8 cellular contexts compared by ENCODE assay signal in the genomic region with DNA sequence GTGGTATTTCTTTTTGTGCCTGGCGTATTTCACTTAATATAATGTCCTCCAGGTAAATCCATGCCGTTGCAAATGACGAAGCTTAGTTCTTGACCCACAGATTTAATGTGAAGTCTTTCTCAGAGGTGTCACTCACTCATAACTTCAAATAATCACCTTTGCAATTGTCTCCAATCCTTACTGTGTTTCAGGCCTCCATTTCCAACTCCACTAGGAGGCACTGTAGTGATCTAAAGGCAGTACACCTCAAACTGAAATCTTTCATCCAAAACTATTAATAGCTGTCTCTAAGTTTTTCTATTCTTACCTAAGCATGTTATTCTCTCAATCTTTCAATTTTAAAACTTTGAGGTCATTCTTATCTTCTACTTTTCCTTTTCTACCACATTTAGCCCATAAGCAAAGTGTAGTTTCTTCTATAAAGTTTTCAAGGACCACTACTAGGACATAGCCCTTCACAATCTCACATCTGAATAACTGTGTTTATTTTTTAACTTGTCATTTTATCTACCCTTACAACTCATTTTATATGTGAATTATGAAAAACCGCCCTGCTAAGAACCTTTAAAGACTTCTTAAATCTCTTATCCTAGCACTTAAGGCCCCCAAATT. TPM values are rescaled to one million over a fixed set of nuclear protein-coding genes. Genes with fewer than 3 reads are reported as not detected.
A peak's percentile ranks its signal among the peaks of the same experiment; 100 is the strongest.
DNase-seq lines count a peak whose midpoint lies in the region; ATAC-seq and TF ChIP-seq lines count a peak whose summit lies in the region.

No MANE protein-coding gene starts in this region.

- no peak overlapping the region for H2BK15ac ChIP-seq in IMR-90 (ENCODE audit: low read depth, low read length)

- H3K4me3 Mint-ChIP-seq in activated T-helper 1 cell treated with anti-CD3 and anti-CD28 coated beads, Interleukin-12 subunit alpha, Interleukin-12 subunit beta, Interleukin-2, Interleukin-4 antibody, amounts not matched to agents 30 ng/mL and 10 ng/mL and 1 ng/mL, durations not matched to agents 14 hours and 24 hours and 36 hours = no peak overlapping the region

- TF ChIP-seq RAD21 in IMR-90 (IDR thresholded peaks at IDR 0.05; ENCODE audit: low read length) = peak; percentile 59

- no TSS peak for BruUV-seq in IMR-90 (replicated peaks; lab: Mats Ljungman, UMichigan)

- H3K9me3 ChIP-seq in IMR-90 (ENCODE audit: control insufficient read depth, insufficient read depth, low read length) (no peaks in the 10 kb centered on the region), right lobe of liver (no peaks in the 10 kb centered on the region)

- no peak overlapping the region for H3K56ac ChIP-seq in IMR-90 (ENCODE audit: extremely low read depth, insufficient read depth, low read length)

- H3K4ac ChIP-seq in IMR-90 (ENCODE audit: low read depth, low read length) = no peak overlapping the region

- no peak overlapping the region for H2AK9ac ChIP-seq in IMR-90 (replicated peaks; ENCODE audit: low read depth, low read length, poor library complexity)

- in situ Hi-C loops in IMR-90 (cut with MboI; ENCODE audit: low sequenced_read_pairs) = loop anchor here (25.0 kb wide), 1 partner anchor 1242 kb away; no protein-coding TSS in a partner anchor

- H3K23ac ChIP-seq in IMR-90 (ENCODE audit: low read depth, low read length) = no peak overlapping the region

- no peak overlapping the region for H2AFZ ChIP-seq in IMR-90 (replicated peaks; ENCODE audit: low read length, poor library complexity)

- no peak overlapping the region for H3K27ac ChIP-seq in IMR-90 (ENCODE audit: insufficient read depth, low read length)
- H3K27ac ChIP-seq in right lobe of liver = no peak overlapping the region

- H3K18ac ChIP-seq in IMR-90 (ENCODE audit: low read depth, low read length) = no peak overlapping the region

- intact Hi-C loops in IMR-90 (cut with micrococcal nuclease) (loop anchor here (1.0 kb wide), 2 partner anchors 109 to 185 kb away; no protein-coding TSS in a partner anchor), right lobe of liver (cut with DNase I) (loop anchor here in 1 of 2 donors (10.0 kb wide), 1 partner anchor 109 kb away; no protein-coding TSS in a partner anchor)
- intact Hi-C loops in activated T-helper 1 cell treated with anti-CD3 and anti-CD28 coated beads, Interleukin-12 subunit alpha, Interleukin-12 subunit beta, Interleukin-2, Interleukin-4 antibody, amounts not matched to agents 30 ng/mL and 10 ng/mL and 1 ng/mL, durations not matched to agents 14 hours and 24 hours and 36 hours (cut with micrococcal nuclease) = loop anchor here (1.0 to 10.0 kb wide), 4 partner anchors 33 to 1099 kb away; no protein-coding TSS in a partner anchor

- H3K36me3 ChIP-seq in IMR-90 (ENCODE audit: control insufficient read depth, insufficient read depth, low read length) = no peaks in the 10 kb centered on the region
- H3K36me3 ChIP-seq in right lobe of liver = no peaks in the 10 kb centered on the region

- H2AK5ac ChIP-seq in IMR-90 (ENCODE audit: low read depth, low read length) = no peak overlapping the region

- H3K79me1 ChIP-seq in IMR-90 (ENCODE audit: low read depth in 1 of 2, low read length in 2 of 2) = no peaks in the 10 kb centered on the region

- DNase-seq in NCI-H82 (lab: John Stamatoyannopoulos, UW) (peak; percentile 43), NCI-H82 treated with DMSO at 0.1 percent for 48 hours (lab: John Stamatoyannopoulos, UW; ENCODE audit: unreplicated experiment) (no peak), IMR-90 (peak; percentile 42), amniotic epithelial cell (ENCODE audit: low read depth) (peak; percentile 47), right lobe of liver (no peak), dedifferentiated amniotic fluid mesenchymal stem cell (ENCODE audit: extremely low spot score) (no peak)
- no peak for DNase-seq in activated effector memory CD4-positive, alpha-beta T cell treated with Interleukin-2 at 50 U/mL for 16 hours
- DNase-seq in activated T-helper 1 cell treated with anti-CD3 and anti-CD28 coated beads, Interleukin-12 subunit alpha, Interleukin-12 subunit beta, Interleukin-2, Interleukin-4 antibody, amounts not matched to agents 30 ng/mL and 10 ng/mL and 1 ng/mL, durations not matched to agents 14 hours and 24 hours and 36 hours (ENCODE audit: low spot score) = no peak

- no peak overlapping the region for H2BK120ac ChIP-seq in IMR-90 (ENCODE audit: low read depth, low read length)

- TF ChIP-seq CTCF in IMR-90 (conservative IDR thresholded peaks at IDR 0.05; ENCODE audit: low read depth, low read length) = peak; percentile 64
- TF ChIP-seq CTCF in right lobe of liver (IDR thresholded peaks at IDR 0.05) = peak; percentile 53 to 68 (median 66)

- no peak overlapping the region for H3K9ac ChIP-seq in IMR-90 (ENCODE audit: low read depth, low read length)

- CTCF ChIA-PET in IMR-90 (lab: Yijun Ruan, JAX) = interaction anchor here (0.6 to 2.5 kb wide), 11 partner anchors 8 to 186 kb away, joined by 3 to 18 read pairs (median 4); no protein-coding TSS in a partner anchor

- H3K4me3 ChIP-seq in IMR-90 (ENCODE audit: insufficient read depth, low read depth, low read length) (no peak overlapping the region), right lobe of liver (no peak overlapping the region)

- no peak overlapping the region for H4K5ac ChIP-seq in IMR-90 (ENCODE audit: low read depth, low read length)

- no peak overlapping the region for H4K8ac ChIP-seq in IMR-90 (ENCODE audit: low read depth in 2 of 2, low read length in 2 of 2)

- H3K4me1 ChIP-seq in IMR-90 (ENCODE audit: control insufficient read depth, insufficient read depth, low read length) (peaks cover 2% of the 10 kb centered on the region; the same call in 1 of the 2 replicates), right lobe of liver (peaks cover 0 to 3% (median 0%) of the 10 kb centered on the region in 4 donors)

- peaks cover 40% of the 10 kb centered on the region for H3K27me3 Mint-ChIP-seq in activated T-helper 1 cell treated with anti-CD3 and anti-CD28 coated beads, Interleukin-12 subunit alpha, Interleukin-12 subunit beta, Interleukin-2, Interleukin-4 antibody, amounts not matched to agents 30 ng/mL and 10 ng/mL and 1 ng/mL, durations not matched to agents 14 hours and 24 hours and 36 hours (ENCODE audit: insufficient read depth)

- dilution Hi-C loops in IMR-90 (cut with HindIII; ENCODE audit: low sequenced_read_pairs, unreplicated experiment) = no loop called here

- H3K9me1 ChIP-seq in IMR-90 (ENCODE audit: insufficient read depth, low read length) = no peaks in the 10 kb centered on the region

- no peak overlapping the region for H4K91ac ChIP-seq in IMR-90 (ENCODE audit: insufficient read depth, low read depth, low read length)

- no peaks in the 10 kb centered on the region for H3K36me3 Mint-ChIP-seq in activated T-helper 1 cell treated with anti-CD3 and anti-CD28 coated beads, Interleukin-12 subunit alpha, Interleukin-12 subunit beta, Interleukin-2, Interleukin-4 antibody, amounts not matched to agents 30 ng/mL and 10 ng/mL and 1 ng/mL, durations not matched to agents 14 hours and 24 hours and 36 hours (ENCODE audit: low read depth)

- no CpG with 5 or more reads among the region's 4 CpGs for WGBS in IMR-90 (ENCODE audit: extremely low coverage in 2 of 2, insufficient read length in 1 of 2), 2 experiments
- WGBS in right lobe of liver (ENCODE audit: insufficient coverage, low coverage, low lambda C conversion rate, missing lambda C conversion rate) = 47% methylated on average over 4 of the region's 4 CpGs

- no peak overlapping the region for H2BK5ac ChIP-seq in IMR-90 (ENCODE audit: low read depth, low read length, poor library complexity, severe bottlenecking)

- H3K4me1 Mint-ChIP-seq in activated T-helper 1 cell treated with anti-CD3 and anti-CD28 coated beads, Interleukin-12 subunit alpha, Interleukin-12 subunit beta, Interleukin-2, Interleukin-4 antibody, amounts not matched to agents 30 ng/mL and 10 ng/mL and 1 ng/mL, durations not matched to agents 14 hours and 24 hours and 36 hours (ENCODE audit: low read depth) = no peaks in the 10 kb centered on the region

- TF ChIP-seq POLR2A in IMR-90 (IDR thresholded peaks at IDR 0.05; ENCODE audit: low read depth, low read length) (no peak), right lobe of liver (IDR thresholded peaks at IDR 0.05) (no peak)

- H3K9me3 Mint-ChIP-seq in activated T-helper 1 cell treated with anti-CD3 and anti-CD28 coated beads, Interleukin-12 subunit alpha, Interleukin-12 subunit beta, Interleukin-2, Interleukin-4 antibody, amounts not matched to agents 30 ng/mL and 10 ng/mL and 1 ng/mL, durations not matched to agents 14 hours and 24 hours and 36 hours = no peaks in the 10 kb centered on the region

- no peak overlapping the region for H2BK20ac ChIP-seq in IMR-90 (ENCODE audit: low read depth, low read length)

- H3K27me3 ChIP-seq in IMR-90 (ENCODE audit: control insufficient read depth, insufficient read depth, low read length) (peaks cover 24% of the 10 kb centered on the region), right lobe of liver (peaks cover 0 to 3% of the 10 kb centered on the region in 2 donors)

- no peak overlapping the region for H3K27ac Mint-ChIP-seq in activated T-helper 1 cell treated with anti-CD3 and anti-CD28 coated beads, Interleukin-12 subunit alpha, Interleukin-12 subunit beta, Interleukin-2, Interleukin-4 antibody, amounts not matched to agents 30 ng/mL and 10 ng/mL and 1 ng/mL, durations not matched to agents 14 hours and 24 hours and 36 hours

- ATAC-seq in IMR-90 (ENCODE audit: low read depth) (0 out of 2 replicates have a peak, but pooled peaks have one; percentile 35), right lobe of liver (peak; percentile 63 to 66 (median 66))

- no peaks in the 10 kb centered on the region for H4K20me1 ChIP-seq in IMR-90 (ENCODE audit: insufficient read depth, low read length)

- POLR2A ChIA-PET in IMR-90 (lab: Charles Lee; ENCODE audit: unreplicated experiment) = no interaction called here

- H3K4me2 ChIP-seq in IMR-90 (ENCODE audit: low read depth, low read length) = no peak overlapping the region

- no peak overlapping the region for H3K14ac ChIP-seq in IMR-90 (replicated peaks; ENCODE audit: low read depth, low read length)

RNA-seq across cellular contexts. Expression of a gene that starts 25.5 kb away (rescaled TPM):
- total RNA-seq in IMR-90 (2012; rRNA removed) (27.8 and 35.1 TPM in 2 replicates), right lobe of liver (10 to 100 TPM in 1 of 6 experiments, 1 to 10 TPM in 5; 6.2 to 10.3 (median 8.7) TPM)
- polyA plus RNA-seq in IMR-90 (2012; rRNA removed) = 13.2 and 15.4 TPM in 2 replicates
- polyA plus RNA-seq in IMR-90 (2012; cell fraction: cytosol; rRNA removed) = 6.2 and 8.7 TPM in 2 replicates
- polyA plus RNA-seq in IMR-90 (2012; cell fraction: nucleus; rRNA removed; ENCODE audit: low replicate concordance) = 6.1 and 20.6 TPM in 2 replicates
- total RNA-seq in activated T-helper 1 cell treated with anti-CD3 and anti-CD28 coated beads, Interleukin-12 subunit alpha, Interleukin-12 subunit beta, Interleukin-2, Interleukin-4 antibody, amounts not matched to agents 30 ng/mL and 10 ng/mL and 1 ng/mL, durations not matched to agents 14 hours and 24 hours and 36 hours = 24.7 and 26.6 TPM in 2 replicates

RNA-seq across cellular contexts. Expression of a gene that starts 54.4 kb away (rescaled TPM):
- total RNA-seq in IMR-90 (2012; rRNA removed) = 19.0 and 40.3 TPM in 2 replicates
- polyA plus RNA-seq in IMR-90 (2012; rRNA removed) = 11.3 and 14.9 TPM in 2 replicates
- 0.91 and 1.9 TPM in 2 replicates for polyA plus RNA-seq in IMR-90 (2012; cell fraction: cytosol; rRNA removed)
- polyA plus RNA-seq in IMR-90 (2012; cell fraction: nucleus; rRNA removed; ENCODE audit: low replicate concordance) = 0.82 and 5.4 TPM in 2 replicates
- total RNA-seq in right lobe of liver = 1 to 10 TPM in 2 of 6 experiments, under 1 TPM in 3, not detected in 1; 0.27 to 1.3 (median 0.86) TPM
- 22.4 and 26.4 TPM in 2 replicates for total RNA-seq in activated T-helper 1 cell treated with anti-CD3 and anti-CD28 coated beads, Interleukin-12 subunit alpha, Interleukin-12 subunit beta, Interleukin-2, Interleukin-4 antibody, amounts not matched to agents 30 ng/mL and 10 ng/mL and 1 ng/mL, durations not matched to agents 14 hours and 24 hours and 36 hours

Comparison
In these comparisons a context has a peak if more than half of its experiments do, and no peak if none do; other contexts are left out.
1. DNase-seq: peak in NCI-H82 (single experiment), IMR-90 (single experiment) and amniotic epithelial cell (single experiment); none in NCI-H82 treated with DMSO at 0.1 percent for 48 hours (single experiment), right lobe of liver (0 of 3), activated effector memory CD4-positive, alpha-beta T cell treated with Interleukin-2 at 50 U/mL for 16 hours (single experiment), dedifferentiated amniotic fluid mesenchymal stem cell (single experiment) and activated T-helper 1 cell treated with anti-CD3 and anti-CD28 coated beads, Interleukin-12 subunit alpha, Interleukin-12 subunit beta, Interleukin-2, Interleukin-4 antibody, amounts not matched to agents 30 ng/mL and 10 ng/mL and 1 ng/mL, durations not matched to agents 14 hours and 24 hours and 36 hours (single experiment).